Comparison of ENCODE assay signal across 8 cellular contexts in the genomic region with DNA sequence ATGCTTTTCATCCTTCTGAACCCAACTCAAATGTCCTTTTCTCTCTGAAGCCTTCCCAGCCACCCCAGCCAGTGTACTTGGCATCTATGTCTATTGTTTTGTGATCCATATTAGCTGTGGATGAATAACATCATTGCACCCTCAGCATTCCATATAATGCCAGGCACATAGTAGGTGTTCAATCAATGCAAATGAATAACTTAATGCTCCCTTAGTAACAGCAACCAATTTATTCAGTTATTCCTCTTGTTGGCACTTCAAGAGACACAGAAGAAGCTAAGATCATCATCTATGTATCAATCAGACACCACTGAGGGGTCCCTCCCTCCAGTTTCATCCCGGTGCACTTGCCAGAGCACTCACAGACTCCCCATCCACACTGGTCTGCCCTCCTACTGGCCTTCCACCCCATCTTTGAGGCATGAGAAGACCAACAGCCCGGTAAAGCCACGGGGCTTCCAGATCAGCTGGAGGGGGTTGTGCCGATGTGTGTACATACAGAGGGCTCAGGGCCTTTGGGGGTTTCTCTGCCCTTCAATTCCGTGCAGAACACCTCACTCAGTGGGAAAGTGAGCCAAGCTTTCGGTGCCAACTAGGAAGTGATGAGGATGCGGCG. TPM values are rescaled to one million over a fixed set of nuclear protein-coding genes. Genes with fewer than 3 reads are reported as not detected.
DNase-seq lines count a peak whose midpoint lies in the region; ATAC-seq and TF ChIP-seq lines count a peak whose summit lies in the region.

No MANE protein-coding gene starts in this region.

- H3K4me3 Mint-ChIP-seq in activated B cell treated with CpG ODN at 0.5 μM for 24 hours: peak overlapping the region; percentile 96
- peak overlapping the region; percentile 99 for H3K4me3 Mint-ChIP-seq in stimulated activated memory B cell treated with anti-CD40 and anti-IgM and Interleukin-4, amounts not matched to agents 10 μg/mL and 1 μg/mL and 100 μg/mL, for 72 hours

- in situ Hi-C loops in ACHN (cut with HindIII; ENCODE audit: low pct_ligation_motif_present, low pct_unique_long_range_greater_than_20kb, low sequenced_read_pairs): no loop called here

- 6% methylated on average over 8 of the region's 8 CpGs for WGBS in HUES64

- H3K36me3 Mint-ChIP-seq in activated B cell treated with CpG ODN at 0.5 μM for 24 hours (ENCODE audit: low read depth): peaks cover 17% of the 10 kb centered on the region
- H3K36me3 Mint-ChIP-seq in stimulated activated memory B cell treated with anti-CD40 and anti-IgM and Interleukin-4, amounts not matched to agents 10 μg/mL and 1 μg/mL and 100 μg/mL, for 72 hours: no peaks in the 10 kb centered on the region

- no peak for ATAC-seq in activated B cell treated with CpG ODN at 0.5 μM for 24 hours (ENCODE audit: low read depth)
- ATAC-seq in stimulated activated memory B cell treated with anti-CD40 and anti-IgM and Interleukin-4, amounts not matched to agents 10 μg/mL and 1 μg/mL and 100 μg/mL, for 72 hours: peak; percentile 0
- ATAC-seq in GM19035 (IDR thresholded peaks at IDR 0.05; ENCODE audit: unreplicated experiment): no peak
- no peak for ATAC-seq in HG03045 (IDR thresholded peaks at IDR 0.05; ENCODE audit: unreplicated experiment)

- peak overlapping the region; percentile 99 for H3K27ac Mint-ChIP-seq in activated B cell treated with CpG ODN at 0.5 μM for 24 hours
- peak overlapping the region; percentile 97 for H3K27ac Mint-ChIP-seq in stimulated activated memory B cell treated with anti-CD40 and anti-IgM and Interleukin-4, amounts not matched to agents 10 μg/mL and 1 μg/mL and 100 μg/mL, for 72 hours

- DNase-seq in activated B cell treated with CpG ODN at 0.5 μM for 24 hours (no peak), SW480 (ENCODE audit: low spot score) (no peak), ACHN (no peak)

- no peak for TF ChIP-seq CTCF in activated B cell treated with CpG ODN at 0.5 μM for 24 hours (IDR thresholded peaks at IDR 0.05)

- H3K27me3 Mint-ChIP-seq in activated B cell treated with CpG ODN at 0.5 μM for 24 hours: no peaks in the 10 kb centered on the region
- no peaks in the 10 kb centered on the region for H3K27me3 Mint-ChIP-seq in stimulated activated memory B cell treated with anti-CD40 and anti-IgM and Interleukin-4, amounts not matched to agents 10 μg/mL and 1 μg/mL and 100 μg/mL, for 72 hours

- POLR2A ChIA-PET in activated B cell treated with CpG ODN at 0.5 μM for 24 hours (lab: Charles Lee): interaction anchor here (0.7 to 13.9 kb wide), 12 partner anchors 8 to 334 kb away, joined by 3 to 195 read pairs (median 22); a partner anchor contains a TSS

- peaks cover 17% of the 10 kb centered on the region for H3K4me1 ChIP-seq in HUES64 (ENCODE audit: insufficient read depth, low read length)

- peaks cover 66% of the 10 kb centered on the region for H3K27me3 ChIP-seq in HUES64 (ENCODE audit: insufficient read depth, low read length)

- H3K9me3 Mint-ChIP-seq in activated B cell treated with CpG ODN at 0.5 μM for 24 hours: no peaks in the 10 kb centered on the region
- no peaks in the 10 kb centered on the region for H3K9me3 Mint-ChIP-seq in stimulated activated memory B cell treated with anti-CD40 and anti-IgM and Interleukin-4, amounts not matched to agents 10 μg/mL and 1 μg/mL and 100 μg/mL, for 72 hours

- CTCF ChIA-PET in activated B cell treated with CpG ODN at 0.5 μM for 24 hours (lab: Charles Lee): interaction anchor here (0.8 to 10.4 kb wide), 7 partner anchors 17 to 500 kb away, joined by 3 to 131 read pairs (median 7); a partner anchor contains a TSS

- intact Hi-C loops in activated B cell treated with CpG ODN at 0.5 μM for 24 hours (cut with micrococcal nuclease): loop anchor here (1.0 to 10.0 kb wide), 4 partner anchors 23 to 975 kb away; a partner anchor contains a TSS

- peaks cover 11% of the 10 kb centered on the region for H3K36me3 ChIP-seq in HUES64 (ENCODE audit: insufficient read depth, low read length)

- H3K27ac ChIP-seq in HUES64 (ENCODE audit: low read depth, low read length): no peak overlapping the region

- peak overlapping the region; percentile 61 for H3K9ac ChIP-seq in HUES64 (ENCODE audit: low read depth, low read length)

- peak overlapping the region; percentile 58 for H3K4me3 ChIP-seq in HUES64 (ENCODE audit: low read length)
- H3K4me3 ChIP-seq in iPS-11a (ENCODE audit: low read depth, low read length): peak overlapping the region; percentile 50

- no peaks in the 10 kb centered on the region for H3K9me3 ChIP-seq in HUES64 (ENCODE audit: insufficient read depth, low read depth, low read length)

- H3K4me1 Mint-ChIP-seq in activated B cell treated with CpG ODN at 0.5 μM for 24 hours: peaks cover 78% of the 10 kb centered on the region
- H3K4me1 Mint-ChIP-seq in stimulated activated memory B cell treated with anti-CD40 and anti-IgM and Interleukin-4, amounts not matched to agents 10 μg/mL and 1 μg/mL and 100 μg/mL, for 72 hours: peaks cover 79% of the 10 kb centered on the region

RNA-seq across cellular contexts. Expression of a gene that starts 2.4 kb away (rescaled TPM):
- polyA plus RNA-seq in HUES64 (2013, experiment 1 of 2): 17.3 TPM
- 19.0 TPM for polyA plus RNA-seq in HUES64 (2013, experiment 2 of 2)
- total RNA-seq in activated B cell treated with CpG ODN at 0.5 μM for 24 hours: 47.2 and 55.7 TPM in 2 replicates
